1 cellular context compared by ENCODE assay signal in the genomic region with DNA sequence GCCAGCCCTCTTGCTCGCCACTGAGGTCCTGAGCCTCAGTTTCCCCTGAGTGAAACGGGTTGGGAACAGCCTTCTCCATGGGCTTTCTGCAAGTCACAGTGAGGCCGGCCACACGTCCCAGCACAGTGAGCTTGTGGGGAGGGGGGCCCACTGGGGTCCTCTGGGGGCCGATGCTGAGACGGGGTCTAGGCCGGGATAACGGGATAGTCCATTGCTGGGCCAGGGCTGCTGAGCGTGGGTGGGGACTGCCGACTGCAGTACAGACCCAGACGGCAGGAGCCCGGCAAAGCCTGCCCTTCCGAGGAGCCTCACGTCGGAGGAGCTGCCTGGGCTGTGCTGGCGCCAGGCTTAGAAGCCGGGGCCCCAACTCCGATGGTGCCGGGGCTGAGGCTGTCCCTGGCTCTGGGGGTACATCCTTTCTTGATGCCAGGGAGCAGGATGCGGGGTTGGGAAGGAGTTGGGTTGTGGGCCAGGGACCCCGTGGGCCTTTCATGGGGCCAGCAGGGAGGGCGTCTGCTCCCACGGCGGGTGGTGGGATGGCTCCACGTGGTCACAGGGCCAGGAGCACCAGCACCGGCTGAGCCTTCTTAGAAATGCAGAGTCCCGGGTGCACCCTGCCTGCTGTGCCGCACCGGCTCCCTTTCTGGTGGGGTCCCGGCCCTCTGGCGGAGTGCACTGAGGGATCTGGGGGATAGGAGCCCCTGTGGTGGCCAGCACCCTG.
TF ChIP-seq lines count a peak whose summit lies in the region.

No MANE protein-coding gene starts in this region.

TF ChIP-seq in H1, 55 proteins besides CTCF, POLR2A, EP300 and RAD21:
- no peak for TF ChIP-seq BRCA1 (IDR thresholded peaks at IDR 0.05; ENCODE audit: low read depth, low read length)
- no peak for TF ChIP-seq GABPA (IDR thresholded peaks at IDR 0.05; ENCODE audit: borderline replicate concordance, insufficient read depth, low read length)
- TF ChIP-seq KDM4A (IDR thresholded peaks at IDR 0.05; ENCODE audit: low read depth, low read length, severe bottlenecking) = no peak
- no peak for TF ChIP-seq SP4 (IDR thresholded peaks at IDR 0.05; ENCODE audit: low read length)
- TF ChIP-seq SAP30 (IDR thresholded peaks at IDR 0.05; ENCODE audit: insufficient read depth, insufficient replicate concordance, low read length) = no peak
- TF ChIP-seq CBX8 (IDR thresholded peaks at IDR 0.05; ENCODE audit: borderline replicate concordance, low read depth, low read length) = no peak
- no peak for TF ChIP-seq ASH2L (IDR thresholded peaks at IDR 0.05; ENCODE audit: low read length)
- no peak for TF ChIP-seq EGR1 (IDR thresholded peaks at IDR 0.05; ENCODE audit: borderline replicate concordance, low read depth, low read length)
- no peak for TF ChIP-seq POU5F1 (IDR thresholded peaks at IDR 0.05; ENCODE audit: low read depth, low read length)
- TF ChIP-seq RXRA (IDR thresholded peaks at IDR 0.05; ENCODE audit: insufficient read depth, low read depth, low read length) = no peak
TF ChIP-seq in H1: peak in this region for 0.
